ENCODE assay signal across 14 cellular contexts in the genomic region with DNA sequence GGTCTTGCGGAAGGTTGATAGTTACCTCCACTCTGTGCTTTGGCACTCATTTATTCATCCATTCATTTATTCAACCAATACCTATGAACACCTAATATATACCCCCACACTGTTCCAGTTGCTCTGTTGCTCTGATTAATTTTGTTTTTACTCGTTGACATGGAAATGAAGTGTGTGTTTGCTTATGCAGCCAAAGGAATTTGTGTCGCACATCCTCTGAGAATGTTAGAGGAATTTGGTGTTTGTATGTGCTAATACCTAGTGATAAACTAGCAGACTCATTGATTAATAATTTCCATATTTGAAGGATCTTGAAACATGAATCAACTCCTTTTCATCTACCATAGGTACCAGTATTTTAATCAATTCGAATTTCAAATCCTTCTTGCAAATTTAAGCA. TPM values are rescaled to one million over a fixed set of nuclear protein-coding genes. Genes with fewer than 3 reads are reported as not detected.
A peak's percentile ranks its signal among the peaks of the same experiment; 100 is the strongest.
DNase-seq lines count a peak whose midpoint lies in the region; ATAC-seq, FAIRE-seq and TF ChIP-seq lines count a peak whose summit lies in the region.
"Had no signal": no experiment of that assay in that cellular context is flagged by ENCODE, and none has a peak within 500 bp of the region (broad histone marks: within the 10 kb centered on the region; RNA-seq: fewer than 3 reads in every experiment).

No MANE protein-coding gene starts in this region.

- TF ChIP-seq CTCF in epithelial cell of esophagus (IDR thresholded peaks at IDR 0.05; ENCODE audit: insufficient read depth, low read depth, low read length, missing control alignments) (no peak), kidney (IDR thresholded peaks at IDR 0.05; ENCODE audit: borderline replicate concordance, extremely low read depth, insufficient read depth) (no peak)

- no peaks in the 10 kb centered on the region for H3K36me3 ChIP-seq in kidney (ENCODE audit: control insufficient read depth in 1 of 2, insufficient read depth in 2 of 2, low read length in 2 of 2)

- no peaks in the 10 kb centered on the region for H3K9me3 ChIP-seq in kidney (ENCODE audit: control insufficient read depth in 1 of 2, low read length in 2 of 2)
- H3K9me3 ChIP-seq: mucosa of descending colon had no signal

- intact Hi-C loops in left colon (cut with DNase I, micrococcal nuclease) (no loop called here), kidney (cut with DNase I) (no loop called here)

- ATAC-seq in left colon, result no peak
- ATAC-seq in stimulated activated naive CD8-positive, alpha-beta T cell treated with anti-CD3 and anti-CD28 coated beads, Interleukin-15, Interleukin-2, amounts not matched to agents 100 U/mL and 50 U/mL, for 24 hours, result no peak
- ATAC-seq in GM18519 (IDR thresholded peaks at IDR 0.05; ENCODE audit: low FRiP score, unreplicated experiment), result no peak
- ATAC-seq: activated naive CD8-positive, alpha-beta T cell treated with anti-CD3 and anti-CD28 coated beads, Interleukin-2, amount 50 U/mL, for 24 hours; effector memory CD8-positive, alpha-beta T cell; mucosa of descending colon had no signal

- H3K4me3 ChIP-seq in epithelial cell of esophagus (ENCODE audit: low read length), result no peak overlapping the region
- no peak overlapping the region for H3K4me3 ChIP-seq in kidney (ENCODE audit: low read length in 2 of 2)
- H3K4me3 ChIP-seq: mucosa of descending colon had no signal

- no peak for FAIRE-seq in RCC 7860 (lab: Jason Lieb, UNC)
- FAIRE-seq in kidney (lab: Jason Lieb, UNC), result no peak

- DNase-seq in Daoy (ENCODE audit: low read depth), result peak; percentile 37
- DNase-seq in RCC 7860 (ENCODE audit: low spot score), result peak; percentile 76
- DNase-seq in epithelial cell of esophagus (ENCODE audit: low read depth), result peak; percentile 51
- peak; percentile 30 for DNase-seq in myocyte (ENCODE audit: low read depth)
- DNase-seq in left colon, result no peak
- no peak for DNase-seq in stimulated activated naive CD8-positive, alpha-beta T cell treated with anti-CD3 and anti-CD28 coated beads, Interleukin-15, Interleukin-2, amounts not matched to agents 100 U/mL and 50 U/mL, for 24 hours
- no peak for DNase-seq in kidney
- DNase-seq: activated naive CD8-positive, alpha-beta T cell treated with anti-CD3 and anti-CD28 coated beads, Interleukin-2, amount 50 U/mL, for 24 hours; effector memory CD8-positive, alpha-beta T cell; mucosa of descending colon; NCI-H1092; RPMI8226; stimulated activated CD4-positive, alpha-beta T cell treated with anti-CD3 and anti-CD28 coated beads, Interleukin-4, amount 100 ng/mL, for 1 hour had no signal

- no peak overlapping the region for H3K9ac ChIP-seq in kidney (ENCODE audit: low read length in 2 of 2)

- no peak overlapping the region for H3K27ac ChIP-seq in kidney (ENCODE audit: low read depth in 2 of 2, low read length in 2 of 2)

- no peaks in the 10 kb centered on the region for H3K4me1 ChIP-seq in kidney (ENCODE audit: control insufficient read depth in 1 of 2, insufficient read depth in 1 of 2, low read depth in 1 of 2, low read length in 2 of 2)

RNA-seq across cellular contexts. Expression of a gene that starts 25.8 kb away (rescaled TPM):
- total RNA-seq in Daoy (2014; rRNA removed; shearing (Covaris generic)), result 81.5 and 95.4 TPM in 2 replicates
- 38.8 and 41.2 TPM in 2 replicates for total RNA-seq in myocyte
- 158 TPM for polyA plus RNA-seq in myocyte (2012)
- 100 to 1,000 TPM in 1 of 2 donors, 10 to 100 TPM in 1; 67.7 to 105 TPM for total RNA-seq in left colon
- total RNA-seq in kidney, result 154 TPM
- 47.2 TPM for polyA plus RNA-seq in kidney (ENCODE audit: insufficient read depth, low read depth, low replicate concordance)

Comparison
In these comparisons a context has a peak if more than half of its experiments do, and no peak if none do; other contexts are left out.
1. DNase-seq: peak in Daoy (single experiment), RCC 7860 (single experiment), epithelial cell of esophagus (single experiment) and myocyte (single experiment); none in left colon (0 of 2), stimulated activated naive CD8-positive, alpha-beta T cell treated with anti-CD3 and anti-CD28 coated beads, Interleukin-15, Interleukin-2, amounts not matched to agents 100 U/mL and 50 U/mL, for 24 hours (single experiment) and kidney (single experiment).